Comparison of ENCODE assay signal across 8 cellular contexts in genomic region chr9:83885559-83886240, GRCh38. TPM values are rescaled to one million over a fixed set of nuclear protein-coding genes. Genes with fewer than 3 reads are reported as not detected.
DNase-seq lines count a peak whose midpoint lies in the region; ATAC-seq and TF ChIP-seq lines count a peak whose summit lies in the region.
"Not testable (repeated sequence)": the region's sequence is repeated elsewhere in the genome, so short reads cannot be mapped to it uniquely, and the experiment has no call there.

No MANE protein-coding gene starts in this region.

- not testable (repeated sequence) for H4K20me1 ChIP-seq in fibroblast of lung (ENCODE audit: control insufficient read depth, extremely low read depth, insufficient read depth, low read length)

- DNase-seq in A172 (ENCODE audit: low spot score) = peak; percentile 96
- DNase-seq in EL = peak; percentile 95
- DNase-seq in LHCN-M2 (ENCODE audit: low read depth) = peak; percentile 88
- peak; percentile 83 for DNase-seq in RWPE2 (ENCODE audit: low spot score)
- DNase-seq in body of pancreas = peak; percentile 8 to 27 (median 14)
- peak; percentile 90 to 92 for DNase-seq in fibroblast of lung (ENCODE audit: low read depth in 2 of 2)
- DNase-seq in left lung = not testable (repeated sequence)
- peak; percentile 50 to 51 for DNase-seq in psoas muscle

- TF ChIP-seq CTCF in RWPE2 (IDR thresholded peaks at IDR 0.05; ENCODE audit: poor library complexity, severe bottlenecking); body of pancreas (IDR thresholded peaks at IDR 0.05); fibroblast of lung (conservative IDR thresholded peaks at IDR 0.05 in 1 of 2, IDR thresholded peaks at IDR 0.05 in 1 of 2; ENCODE audit: low read depth in 1 of 2, low read length in 2 of 2); left lung (IDR thresholded peaks at IDR 0.05); psoas muscle (IDR thresholded peaks at IDR 0.05): not testable (repeated sequence)

- not testable (repeated sequence) for H3K4me2 ChIP-seq in fibroblast of lung (ENCODE audit: extremely low read depth, insufficient read depth, low read length)

- H2AFZ ChIP-seq in fibroblast of lung (ENCODE audit: low read length) = not testable (repeated sequence)

- not testable (repeated sequence) for H3K9ac ChIP-seq in fibroblast of lung (ENCODE audit: insufficient read depth, low read length)

- not testable (repeated sequence) for H3K9me3 ChIP-seq in RWPE2 (ENCODE audit: severe bottlenecking); body of pancreas; fibroblast of lung (ENCODE audit: control insufficient read depth, insufficient read depth, low read depth, low read length); left lung; psoas muscle

- not testable (repeated sequence) for TF ChIP-seq POLR2A in body of pancreas (IDR thresholded peaks at IDR 0.05)

- H3K4me1 ChIP-seq in RWPE2 (ENCODE audit: insufficient read depth, poor library complexity, severe bottlenecking) = peaks cover 14% of the 10 kb centered on the region
- not testable (repeated sequence) for H3K4me1 ChIP-seq in body of pancreas; fibroblast of lung (ENCODE audit: control insufficient read depth, extremely low read depth, insufficient read depth, low read length); left lung; psoas muscle

- ATAC-seq in RWPE2 (ENCODE audit: low read depth) = peak; percentile 100
- ATAC-seq in body of pancreas = peak; percentile 24
- peak; percentile 58 for ATAC-seq in left lung
- ATAC-seq in psoas muscle = peak in 2 of 4 donors; percentile 64 to 65

- H3K36me3 ChIP-seq in RWPE2 (ENCODE audit: low read depth) = peaks cover 11% of the 10 kb centered on the region; the same call in 1 of the 2 replicates
- not testable (repeated sequence) for H3K36me3 ChIP-seq in body of pancreas (replicated peaks in 1 of 2; ENCODE audit: insufficient read depth in 1 of 2, low read depth in 2 of 2); fibroblast of lung (ENCODE audit: control insufficient read depth, insufficient read depth, low read length); left lung
- H3K36me3 ChIP-seq in psoas muscle (ENCODE audit: insufficient read depth in 1 of 2, low read depth in 1 of 2) = peaks cover 0 to 15% of the 10 kb centered on the region in 2 donors

- 68 to 74% methylated on average over 3 of the region's 3 CpGs for WGBS in body of pancreas, 2 donors
- WGBS in psoas muscle, 3 donors = 73 to 83% (median 80%) methylated on average over 3 of the region's 3 CpGs

- intact Hi-C loops in body of pancreas (cut with DNase I); left lung (cut with DNase I); psoas muscle (cut with DNase I): not testable (repeated sequence)

- not testable (repeated sequence) for H3K79me2 ChIP-seq in fibroblast of lung (ENCODE audit: control insufficient read depth, insufficient read depth, low read length)

- not testable (repeated sequence) for H3K27me3 ChIP-seq in RWPE2 (ENCODE audit: insufficient read depth, poor library complexity, severe bottlenecking); body of pancreas; fibroblast of lung (ENCODE audit: control insufficient read depth, insufficient read depth, low read length); left lung; psoas muscle (ENCODE audit: insufficient read depth in 3 of 3, low read length in 2 of 3)

- not testable (repeated sequence) for H3K4me3 ChIP-seq in RWPE2 (ENCODE audit: severe bottlenecking); body of pancreas; fibroblast of lung (replicated peaks in 1 of 4; ENCODE audit: control extremely low read depth in 1 of 4, insufficient read depth in 1 of 4, low read depth in 3 of 4, low read length in 4 of 4); left lung; psoas muscle

- H3K27ac ChIP-seq in RWPE2 (ENCODE audit: poor library complexity, severe bottlenecking) (peak overlapping the region; percentile 77), fibroblast of lung (ENCODE audit: insufficient read depth, low read length) (peak overlapping the region; percentile 51)
- not testable (repeated sequence) for H3K27ac ChIP-seq in body of pancreas, left lung, psoas muscle

RNA-seq across cellular contexts. Expression of gene KIF27, which starts 35.5 kb away (rescaled TPM):
- total RNA-seq in A172 (2014; rRNA removed; shearing (Covaris generic)) = 3.1 and 3.3 TPM in 2 replicates
- total RNA-seq in LHCN-M2 (2014; rRNA removed) = 0.80 and 0.96 TPM in 2 replicates
- polyA plus RNA-seq in LHCN-M2 (2012) = 0.30 TPM
- total RNA-seq in body of pancreas = 1 to 10 TPM; 6.0 to 6.6 TPM
- 4.8 and 6.2 TPM in 2 replicates for total RNA-seq in fibroblast of lung
- 0.98 and 1.00 TPM in 2 replicates for polyA plus RNA-seq in fibroblast of lung
- polyA plus RNA-seq in fibroblast of lung (2012) = 0.62 and 1.2 TPM in 2 replicates
- not detected in 2 replicates for polyA minus RNA-seq in fibroblast of lung (ENCODE audit: low replicate concordance)
- total RNA-seq in left lung = 1 to 10 TPM; 5.6 to 8.8 TPM
- total RNA-seq in psoas muscle = 1 to 10 TPM; 1.8 to 3.8 (median 2.7) TPM
- 1 to 10 TPM in 2 of 3 donors, under 1 TPM in 1; 0.73 to 1.4 (median 1.0) TPM for polyA plus RNA-seq in psoas muscle
